In genomic region chr19:34989248-34989797, GRCh38 we compare ENCODE assay signal across 18 cellular contexts.
"Had no signal": no experiment of that assay in that cellular context is flagged by ENCODE, and none has a peak within 500 bp of the region (broad histone marks: within the 10 kb centered on the region; RNA-seq: fewer than 3 reads in every experiment).

No MANE protein-coding gene starts in this region.

- H3K27ac Mint-ChIP-seq: nephron had no signal

- H3K27me3 Mint-ChIP-seq: T-cell had no signal

- H3K27me3 ChIP-seq: body of pancreas, right atrium auricular region, stomach, testis, upper lobe of left lung had no signal

- H3K9me3 Mint-ChIP-seq: T-cell had no signal

- H3K27ac ChIP-seq: body of pancreas, lower lobe of right lung, right atrium auricular region, SK-N-MC, stomach, testis, upper lobe of left lung had no signal

- H3K4me3 Mint-ChIP-seq: activated naive CD4-positive, alpha-beta T cell treated with anti-CD3 and anti-CD28 coated beads, Interleukin-2, amount 10 ng/mL, durations not matched to agents 7 days and 5 days; nephron; T-cell had no signal

- H3K36me3 Mint-ChIP-seq: activated naive CD4-positive, alpha-beta T cell treated with anti-CD3 and anti-CD28 coated beads, Interleukin-2, amount 10 ng/mL, durations not matched to agents 7 days and 5 days; T-cell had no signal

- FAIRE-seq: colon, endometrium had no signal

- DNase-seq: activated CD4-positive, alpha-beta T cell treated with anti-CD3 and anti-CD28 coated beads for 48 hours; activated naive CD4-positive, alpha-beta T cell treated with anti-CD3 and anti-CD28 coated beads, Interleukin-2, amount 10 ng/mL, durations not matched to agents 7 days and 5 days; amygdala; body of pancreas; left colon; nucleus accumbens; stimulated activated CD4-positive, alpha-beta T cell treated with anti-CD3 and anti-CD28 coated beads, Interleukin-2, amount 100 ng/mL, for 48 hours; stomach; T-cell; T1000; testis; upper lobe of left lung had no signal

- ATAC-seq: body of pancreas, left colon, lower lobe of right lung, T-cell had no signal

- H3K9me3 ChIP-seq: body of pancreas, lower lobe of right lung, right atrium auricular region, stomach, testis, upper lobe of left lung had no signal

- H3K4me3 ChIP-seq: body of pancreas, lower lobe of right lung, right atrium auricular region, SK-N-MC, stomach, testis, upper lobe of left lung had no signal

- H3K36me3 ChIP-seq: lower lobe of right lung, right atrium auricular region, stomach, upper lobe of left lung had no signal
